ENCODE assay signal across 16 cellular contexts in the genomic region with DNA sequence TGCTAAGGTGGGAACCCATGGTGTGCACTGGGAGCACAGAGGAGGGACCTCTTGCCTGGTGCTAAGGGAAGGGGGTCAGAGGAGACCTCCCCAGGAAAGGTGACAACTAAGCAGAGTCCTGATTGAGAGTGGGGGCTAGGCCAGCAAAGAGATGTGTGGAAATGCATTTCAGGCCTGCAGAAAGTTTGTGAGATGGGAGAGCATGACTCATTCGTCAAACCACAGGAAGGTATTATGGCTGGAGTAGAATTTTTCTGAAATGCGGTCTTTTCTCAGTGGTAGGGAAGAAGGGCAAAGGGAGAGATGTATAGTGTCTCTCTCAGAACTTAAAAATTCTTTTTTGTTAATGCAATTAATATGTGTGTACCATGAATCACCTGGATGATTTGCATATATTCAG. TPM values are rescaled to one million over a fixed set of nuclear protein-coding genes. Genes with fewer than 3 reads are reported as not detected.
DNase-seq lines count a peak whose midpoint lies in the region; ATAC-seq and TF ChIP-seq lines count a peak whose summit lies in the region.
"Had no signal": no experiment of that assay in that cellular context is flagged by ENCODE, and none has a peak within 500 bp of the region (broad histone marks: within the 10 kb centered on the region; RNA-seq: fewer than 3 reads in every experiment).

No MANE protein-coding gene starts in this region.

- DNase-seq in A172 (ENCODE audit: low spot score) (peak; percentile 53), HPDE6-E6E7 (ENCODE audit: extremely low spot score) (peak; percentile 14), SJSA1 (ENCODE audit: low read depth in 1 of 2, low spot score in 2 of 2) (peak; percentile 53 to 69), fibroblast of gingiva (ENCODE audit: low read depth) (peak; percentile 16), Right ventricle myocardium superior (no peak), Right ventricle myocardium inferior (ENCODE audit: missing footprints) (no peak), psoas muscle (no peak)
- DNase-seq: activated CD4-positive, alpha-beta T cell treated with anti-CD3 and anti-CD28 coated beads for 36 hours; caudate nucleus; DMS 273 treated with DMSO at 0.1 percent for 48 hours; foreskin melanocyte; left ventricle myocardium superior; spleen; SW 1271 had no signal

- intact Hi-C loops in Right ventricle myocardium superior (cut with DNase I), result no loop called here
- intact Hi-C loops in Right ventricle myocardium inferior (cut with DNase I), result no loop called here
- intact Hi-C loops in psoas muscle (cut with DNase I), result no loop called here

- ATAC-seq in Right ventricle myocardium superior (ENCODE audit: poor library complexity) (no peak), GM19328 (IDR thresholded peaks at IDR 0.05; ENCODE audit: unreplicated experiment) (no peak), Right ventricle myocardium inferior (no peak), psoas muscle (no peak)
- ATAC-seq: A549; activated CD4-positive, alpha-beta T cell treated with anti-CD3 and anti-CD28 coated beads for 36 hours; left ventricle myocardium superior had no signal

- no peaks in the 10 kb centered on the region for H3K36me3 ChIP-seq in SJSA1
- no peaks in the 10 kb centered on the region for H3K36me3 ChIP-seq in psoas muscle (ENCODE audit: insufficient read depth in 1 of 2, low read depth in 1 of 2)
- H3K36me3 ChIP-seq: spleen had no signal

- H3K27ac ChIP-seq in SJSA1, result peak overlapping the region; percentile 70
- H3K27ac ChIP-seq in psoas muscle, result no peak overlapping the region
- H3K27ac ChIP-seq: A549 had no signal

- peaks cover 2% of the 10 kb centered on the region for H3K9me3 ChIP-seq in SJSA1 (replicated peaks)
- H3K9me3 ChIP-seq in psoas muscle, result no peaks in the 10 kb centered on the region
- H3K9me3 ChIP-seq: A549 had no signal

- TF ChIP-seq CTCF in psoas muscle (IDR thresholded peaks at IDR 0.05), result no peak

- 73 to 85% (median 76%) methylated on average over 2 of the region's 2 CpGs for WGBS in psoas muscle, 3 donors

- H3K4me1 ChIP-seq in SJSA1 (replicated peaks) (peaks cover 31% of the 10 kb centered on the region), psoas muscle (no peaks in the 10 kb centered on the region)
- H3K4me1 ChIP-seq: A549 had no signal

- H3K27me3 ChIP-seq in SJSA1 (replicated peaks) (no peaks in the 10 kb centered on the region), psoas muscle (ENCODE audit: insufficient read depth in 3 of 3, low read length in 2 of 3) (no peaks in the 10 kb centered on the region)
- H3K27me3 ChIP-seq: spleen had no signal

- H3K4me3 ChIP-seq in SJSA1, result no peak overlapping the region
- no peak overlapping the region for H3K4me3 ChIP-seq in psoas muscle
- H3K4me3 ChIP-seq: A549, spleen had no signal

RNA-seq across cellular contexts. Expression of a gene that starts 23.6 kb away (rescaled TPM):
- total RNA-seq in A172 (2014; rRNA removed; shearing (Covaris generic)), result 24.0 and 28.5 TPM in 2 replicates
- 39.7 and 45.5 TPM in 2 replicates for total RNA-seq in SJSA1 (2014; rRNA removed; shearing (Covaris generic))
- total RNA-seq in Right ventricle myocardium superior (2.2 TPM), Right ventricle myocardium inferior (2.9 TPM), psoas muscle (1 to 10 TPM in 3 of 4 donors, under 1 TPM in 1; 0.90 to 3.7 (median 2.6) TPM)
- 1 to 10 TPM in 2 of 3 donors, under 1 TPM in 1; 0.68 to 2.7 (median 1.9) TPM for polyA plus RNA-seq in psoas muscle
- total RNA-seq: activated CD4-positive, alpha-beta T cell treated with anti-CD3 and anti-CD28 coated beads for 36 hours had no signal

Comparison
In these comparisons a context has a peak if more than half of its experiments do, and no peak if none do; other contexts are left out.
1. DNase-seq: peak in A172 (single experiment), HPDE6-E6E7 (single experiment), SJSA1 (2 of 2) and fibroblast of gingiva (single experiment); none in Right ventricle myocardium superior (single experiment), Right ventricle myocardium inferior (single experiment) and psoas muscle (0 of 2).